8 cellular contexts compared by ENCODE assay signal in genomic region chr10:74898201-74898976, GRCh38.
A peak's percentile ranks its signal among the peaks of the same experiment; 100 is the strongest.
DNase-seq lines count a peak whose midpoint lies in the region; ATAC-seq lines count a peak whose summit lies in the region.

No MANE protein-coding gene starts in this region.

- peak; percentile 26 for DNase-seq in NK-92 treated with Interleukin-12 subunit alpha and Interleukin-12 subunit beta, amount 100 ng/mL, for 24 hours (lab: John Stamatoyannopoulos, UW)
- DNase-seq in NK-92 (lab: John Stamatoyannopoulos, UW; ENCODE audit: unreplicated experiment) (no peak), renal cortical epithelial cell (ENCODE audit: low read depth) (peak; percentile 66), putamen (ENCODE audit: low spot score) (no peak), GF-D8 (lab: John Stamatoyannopoulos, UW) (no peak)
- no peak for DNase-seq in activated CD8-positive, alpha-beta memory T cell treated with anti-CD3 and anti-CD28 coated beads for 24 hours

- H3K36me3 Mint-ChIP-seq in T-helper 1 cell treated with Interleukin-12 subunit alpha and Interleukin-12 subunit beta and Interleukin-4 antibody, amounts not matched to agents 30 μg/mL and 1 μg/mL, for 36 hours (ENCODE audit: low read depth): peaks cover 7% of the 10 kb centered on the region

- peaks cover 42% of the 10 kb centered on the region for H3K4me1 Mint-ChIP-seq in T-helper 1 cell treated with Interleukin-12 subunit alpha and Interleukin-12 subunit beta and Interleukin-4 antibody, amounts not matched to agents 30 μg/mL and 1 μg/mL, for 36 hours (ENCODE audit: low read depth)

- ATAC-seq in HG02884 (IDR thresholded peaks at IDR 0.05; ENCODE audit: unreplicated experiment): peak; percentile 76

- H3K27ac Mint-ChIP-seq in T-helper 1 cell treated with Interleukin-12 subunit alpha and Interleukin-12 subunit beta and Interleukin-4 antibody, amounts not matched to agents 30 μg/mL and 1 μg/mL, for 36 hours: peak overlapping the region; percentile 87

- H3K4me3 Mint-ChIP-seq in T-helper 1 cell treated with Interleukin-12 subunit alpha and Interleukin-12 subunit beta and Interleukin-4 antibody, amounts not matched to agents 30 μg/mL and 1 μg/mL, for 36 hours: peak overlapping the region; percentile 12

- no peaks in the 10 kb centered on the region for H3K27me3 Mint-ChIP-seq in T-helper 1 cell treated with Interleukin-12 subunit alpha and Interleukin-12 subunit beta and Interleukin-4 antibody, amounts not matched to agents 30 μg/mL and 1 μg/mL, for 36 hours (ENCODE audit: low read depth)

- no peaks in the 10 kb centered on the region for H3K9me3 Mint-ChIP-seq in T-helper 1 cell treated with Interleukin-12 subunit alpha and Interleukin-12 subunit beta and Interleukin-4 antibody, amounts not matched to agents 30 μg/mL and 1 μg/mL, for 36 hours

Comparison
In these comparisons a context has a peak if more than half of its experiments do, and no peak if none do; other contexts are left out.
1. DNase-seq: peak in NK-92 treated with Interleukin-12 subunit alpha and Interleukin-12 subunit beta, amount 100 ng/mL, for 24 hours (single experiment) and renal cortical epithelial cell (single experiment); none in NK-92 (single experiment), putamen (single experiment), GF-D8 (single experiment) and activated CD8-positive, alpha-beta memory T cell treated with anti-CD3 and anti-CD28 coated beads for 24 hours (single experiment).